8 cellular contexts compared by ENCODE assay signal in genomic region chr9:132354645-132355355, GRCh38. TPM values are rescaled to one million over a fixed set of nuclear protein-coding genes. Genes with fewer than 3 reads are reported as not detected.
DNase-seq lines count a peak whose midpoint lies in the region; ATAC-seq and TF ChIP-seq lines count a peak whose summit lies in the region.

Gene SETX, minus strand, starts transcription at chr9:132354986. Its CDS starts 5,558 bp downstream, at chr9:132349428.

- H3K36me3 Mint-ChIP-seq in activated naive CD8-positive, alpha-beta T cell: peaks cover 15% of the 10 kb centered on the region

- peaks cover 44% of the 10 kb centered on the region for H3K4me1 Mint-ChIP-seq in activated naive CD8-positive, alpha-beta T cell (ENCODE audit: low read depth)

- ATAC-seq in HG02678 (IDR thresholded peaks at IDR 0.05; ENCODE audit: unreplicated experiment): peak; percentile 89
- peak; percentile 99 for ATAC-seq in omental fat pad (ENCODE audit: low FRiP score)

- no peaks in the 10 kb centered on the region for H3K27me3 Mint-ChIP-seq in activated naive CD8-positive, alpha-beta T cell

- DNase-seq in GM12864 (ENCODE audit: low read depth) (peak; percentile 86), NCI-H1105 treated with DMSO at 0.1 percent for 48 hours (lab: John Stamatoyannopoulos, UW) (peak; percentile 94), SKM-1 treated with dmso at 0.1 percent for 144 hours (lab: John Stamatoyannopoulos, UW; ENCODE audit: unreplicated experiment) (peak; percentile 95), glomerular visceral epithelial cell (ENCODE audit: extremely low spot score) (peak; percentile 98), omental fat pad (ENCODE audit: low spot score) (peak; percentile 88)

- peak within 1 kb of the TSS; percentile 87 for H3K27ac ChIP-seq in temporal lobe (ENCODE audit: low read depth, low read length)

- peak within 1 kb of the TSS; percentile 96 for H3K27ac Mint-ChIP-seq in activated naive CD8-positive, alpha-beta T cell

- H3K4me3 Mint-ChIP-seq in activated naive CD8-positive, alpha-beta T cell: peak within 1 kb of the TSS; percentile 92

- peak within 1 kb of the TSS; percentile 98 for H3K4me3 ChIP-seq in GM12864 (ENCODE audit: low read depth, low read length)

- TF ChIP-seq CTCF in GM12864 (IDR thresholded peaks at IDR 0.05; ENCODE audit: low read depth, low read length, missing control alignments) (no peak), omental fat pad (IDR thresholded peaks at IDR 0.05) (no peak)

- no peaks in the 10 kb centered on the region for H3K9me3 Mint-ChIP-seq in activated naive CD8-positive, alpha-beta T cell (ENCODE audit: low read depth)

RNA-seq across cellular contexts. Expression of gene SETX, which starts in this region (rescaled TPM):
- total RNA-seq in omental fat pad (10 to 100 TPM; 52.5 to 79.4 (median 69.7) TPM), temporal lobe (69.1 TPM)

Comparison
In these comparisons a context has a peak if more than half of its experiments do, and no peak if none do; other contexts are left out.
1. Peak in every context shown above with its lines: DNase-seq, ATAC-seq, H3K4me3 ChIP-seq and H3K27ac ChIP-seq.